ENCODE assay signal across 14 cellular contexts in genomic region chr3:49700014-49700413, GRCh38. TPM values are rescaled to one million over a fixed set of nuclear protein-coding genes. Genes with fewer than 3 reads are reported as not detected.
A peak's percentile ranks its signal among the peaks of the same experiment; 100 is the strongest.
DNase-seq lines count a peak whose midpoint lies in the region; ATAC-seq and TF ChIP-seq lines count a peak whose summit lies in the region.
"Had no signal": no experiment of that assay in that cellular context is flagged by ENCODE, and none has a peak within 500 bp of the region (broad histone marks: within the 10 kb centered on the region; RNA-seq: fewer than 3 reads in every experiment).

No MANE protein-coding gene starts in this region.

- H3K27me3 Mint-ChIP-seq in WTC11 (ENCODE audit: low read depth) (no peaks in the 10 kb centered on the region), neural progenitor cell (ENCODE audit: insufficient read depth, low read depth) (peaks cover 2% of the 10 kb centered on the region)
- H3K27me3 Mint-ChIP-seq: CD4-positive, alpha-beta memory T cell had no signal

- H3K9ac ChIP-seq in BLaER1, result no peak overlapping the region
- H3K9ac ChIP-seq in neural progenitor cell, result no peak overlapping the region

- DNase-seq in WTC11 (ENCODE audit: low spot score), result no peak
- no peak for DNase-seq in neural progenitor cell (ENCODE audit: low spot score)
- no peak for DNase-seq in GM03348 (ENCODE audit: low spot score)
- no peak for DNase-seq in activated T-cell treated with anti-CD3 and anti-CD28 coated beads, Interleukin-2, amount 50 U/mL, for 48 hours
- DNase-seq: 8988T, ACHN, DND-41, GDM1, KBM-7 had no signal

- no peaks in the 10 kb centered on the region for H3K27me3 ChIP-seq in BLaER1
- H3K27me3 ChIP-seq in neural progenitor cell, result no peaks in the 10 kb centered on the region

- H2AFZ ChIP-seq in neural progenitor cell (replicated peaks), result no peak overlapping the region

- no peak overlapping the region for H3K4me3 ChIP-seq in BLaER1
- no peak overlapping the region for H3K4me3 ChIP-seq in neural progenitor cell

- ATAC-seq in WTC11 (no peak), GM21619 (IDR thresholded peaks at IDR 0.05; ENCODE audit: unreplicated experiment) (no peak)

- H3K36me3 Mint-ChIP-seq in WTC11 (peaks cover 3% of the 10 kb centered on the region), neural progenitor cell (peaks cover 2% of the 10 kb centered on the region)

- H3K79me2 ChIP-seq in neural progenitor cell (ENCODE audit: low read depth), result no peaks in the 10 kb centered on the region

- CTCF ChIA-PET in WTC11 (lab: Charles Lee), result interaction anchor here (0.8 to 3.4 kb wide), 4 partner anchors 103 to 160 kb away, joined by 3 to 29 read pairs (median 4); partner anchors contain the start of gene INKA1

- H3F3A ChIP-seq in neural progenitor cell (ENCODE audit: low read depth), result no peaks in the 10 kb centered on the region

- H3K4me1 ChIP-seq in BLaER1, result peaks cover 27% of the 10 kb centered on the region
- no peaks in the 10 kb centered on the region for H3K4me1 ChIP-seq in neural progenitor cell

- peaks cover 80% of the 10 kb centered on the region for H3K36me3 ChIP-seq in BLaER1
- H3K36me3 ChIP-seq in neural progenitor cell, result no peaks in the 10 kb centered on the region

- H3K4me3 Mint-ChIP-seq in WTC11 (no peak overlapping the region), neural progenitor cell (no peak overlapping the region)
- H3K4me3 Mint-ChIP-seq: CD4-positive, alpha-beta memory T cell had no signal

- H3K4me1 Mint-ChIP-seq in WTC11 (peaks cover 16% of the 10 kb centered on the region), neural progenitor cell (no peaks in the 10 kb centered on the region)

- H3K27ac Mint-ChIP-seq in WTC11 (peak overlapping the region; percentile 88; the same call in 1 of the 2 replicates), neural progenitor cell (peak overlapping the region; percentile 69)

- H3K9me3 Mint-ChIP-seq in WTC11 (no peaks in the 10 kb centered on the region), neural progenitor cell (no peaks in the 10 kb centered on the region)
- H3K9me3 Mint-ChIP-seq: CD4-positive, alpha-beta memory T cell had no signal

- H4K20me1 ChIP-seq in BLaER1 (0 out of 2 replicates have a peak, but pooled peaks cover 5% of the 10 kb centered on the region), neural progenitor cell (ENCODE audit: low read depth) (no peaks in the 10 kb centered on the region)

- POLR2A ChIA-PET in WTC11 (lab: Charles Lee), result no interaction called here

- TF ChIP-seq CTCF in WTC11 (IDR thresholded peaks at IDR 0.05) (no peak), neural progenitor cell (IDR thresholded peaks at IDR 0.05) (no peak)

- H3K9me3 ChIP-seq in BLaER1 (no peaks in the 10 kb centered on the region), neural progenitor cell (ENCODE audit: low read depth) (no peaks in the 10 kb centered on the region)

- H3K4me2 ChIP-seq in BLaER1 (peak overlapping the region; percentile 66; the same call in 1 of the 2 replicates), neural progenitor cell (no peak overlapping the region)

- H3K27ac ChIP-seq in BLaER1, result peak overlapping the region; percentile 73
- no peak overlapping the region for H3K27ac ChIP-seq in neural progenitor cell
- H3K27ac ChIP-seq: C4-2B, HL-60 had no signal

TF ChIP-seq in WTC11, 78 proteins besides CTCF, POLR2A, EP300 and RAD21:
- TF ChIP-seq CREB1 (CRISPR knock-in tag; IDR thresholded peaks at IDR 0.05) (no peak), PRDM15 (CRISPR knock-in tag; IDR thresholded peaks at IDR 0.05) (no peak), ATF3 (CRISPR knock-in tag; conservative IDR thresholded peaks at IDR 0.05) (no peak), CREM (CRISPR knock-in tag; IDR thresholded peaks at IDR 0.05) (no peak), OVOL2 (CRISPR knock-in tag; IDR thresholded peaks at IDR 0.05; ENCODE audit: borderline replicate concordance) (no peak), ZNF423 (CRISPR knock-in tag; IDR thresholded peaks at IDR 0.05) (no peak), ELF4 (CRISPR knock-in tag; IDR thresholded peaks at IDR 0.05; ENCODE audit: low read depth) (no peak), GABPB1 (CRISPR knock-in tag; IDR thresholded peaks at IDR 0.05) (no peak), CDX4 (CRISPR knock-in tag; IDR thresholded peaks at IDR 0.05; ENCODE audit: borderline replicate concordance) (no peak), TP53 (CRISPR knock-in tag; IDR thresholded peaks at IDR 0.05) (no peak), RELA (CRISPR knock-in tag; IDR thresholded peaks at IDR 0.05; ENCODE audit: borderline replicate concordance) (no peak)

RNA-seq across cellular contexts. Expression of gene RNF123, which starts 10.7 kb away (rescaled TPM):
- total RNA-seq in WTC11 (2021), result 45.5 to 47.1 TPM (median 46.8 TPM) in 3 replicates
- total RNA-seq in neural progenitor cell (ENCODE audit: low replicate concordance), result 15.0 and 34.4 TPM in 2 replicates

RNA-seq across cellular contexts. Expression of gene MST1, which starts 10.7 kb away (rescaled TPM):
- total RNA-seq in WTC11 (2021) (13.8 to 17.2 TPM (median 17.2 TPM) in 3 replicates), neural progenitor cell (ENCODE audit: low replicate concordance) (2.7 and 8.8 TPM in 2 replicates)

RNA-seq across cellular contexts. Expression of gene AMIGO3, which starts 19.5 kb away (rescaled TPM):
- 3.9 to 5.3 TPM (median 4.3 TPM) in 3 replicates for total RNA-seq in WTC11 (2021)
- total RNA-seq in neural progenitor cell (ENCODE audit: low replicate concordance), result 2.6 TPM in 1 of 2 replicates, not detected in the other
- total RNA-seq: CD4-positive, alpha-beta memory T cell had no signal

RNA-seq across cellular contexts. Expression of gene GMPPB, which starts 23.7 kb away (rescaled TPM):
- 23.7 to 28.7 TPM (median 28.0 TPM) in 3 replicates for total RNA-seq in WTC11 (2021)
- total RNA-seq in neural progenitor cell (ENCODE audit: low replicate concordance), result 10.6 and 18.8 TPM in 2 replicates

RNA-seq across cellular contexts. Expression of gene APEH, which starts 25.9 kb away (rescaled TPM):
- total RNA-seq in WTC11 (2021) (270 to 276 TPM (median 273 TPM) in 3 replicates), neural progenitor cell (ENCODE audit: low replicate concordance) (132 and 160 TPM in 2 replicates)
